Comparison of ENCODE assay signal across 9 cellular contexts in genomic region chr6:17962436-17963031, GRCh38. TPM values are rescaled to one million over a fixed set of nuclear protein-coding genes. Genes with fewer than 3 reads are reported as not detected.
DNase-seq lines count a peak whose midpoint lies in the region; ATAC-seq lines count a peak whose summit lies in the region.
"Had no signal": no experiment of that assay in that cellular context is flagged by ENCODE, and none has a peak within 500 bp of the region (broad histone marks: within the 10 kb centered on the region; RNA-seq: fewer than 3 reads in every experiment).

No MANE protein-coding gene starts in this region.

- ATAC-seq in esophagus mucosa, result peak; percentile 51
- no peak for ATAC-seq in HG03097 (IDR thresholded peaks at IDR 0.05; ENCODE audit: low FRiP score, unreplicated experiment)
- no peak for ATAC-seq in HG03469 (IDR thresholded peaks at IDR 0.05; ENCODE audit: unreplicated experiment)
- ATAC-seq: PC-3 had no signal

- DNase-seq in D341Med (ENCODE audit: low spot score) (peak; percentile 30), OCI-M1 (lab: John Stamatoyannopoulos, UW) (peak; percentile 99), myocyte (ENCODE audit: low read depth) (peak; percentile 99), NCI-H1105 (lab: John Stamatoyannopoulos, UW) (no peak)
- no peak for DNase-seq in activated CD4-positive, alpha-beta T cell treated with anti-CD3 and anti-CD28 coated beads, Interleukin-2, amount 50 U/mL, for 48 hours
- DNase-seq: PC-3 had no signal

RNA-seq across cellular contexts. Expression of gene KIF13A, which starts 24.9 kb away (rescaled TPM):
- 16.5 TPM for total RNA-seq in esophagus mucosa
- 51.2 and 84.5 TPM in 2 replicates for total RNA-seq in myocyte
- polyA plus RNA-seq in myocyte (2012), result 36.5 TPM

Comparison
In these comparisons a context has a peak if more than half of its experiments do, and no peak if none do; other contexts are left out.
1. DNase-seq: peak in D341Med (single experiment), OCI-M1 (single experiment) and myocyte (single experiment); none in NCI-H1105 (single experiment) and activated CD4-positive, alpha-beta T cell treated with anti-CD3 and anti-CD28 coated beads, Interleukin-2, amount 50 U/mL, for 48 hours (0 of 2).